Comparison of ENCODE assay signal across 3 cellular contexts in genomic region chr3:33389908-33390307, GRCh38.
TF ChIP-seq lines count a peak whose summit lies in the region.

No MANE protein-coding gene starts in this region.

TF ChIP-seq in HepG2, 621 proteins besides CTCF, POLR2A, EP300 and RAD21 (continues in another document):
- TF ChIP-seq RBAK (CRISPR knock-in tag; IDR thresholded peaks at IDR 0.05) (no peak), ZNF317 (CRISPR knock-in tag; IDR thresholded peaks at IDR 0.05) (no peak), REL (CRISPR knock-in tag; conservative IDR thresholded peaks at IDR 0.05) (no peak), HMGXB3 (CRISPR knock-in tag; IDR thresholded peaks at IDR 0.05; ENCODE audit: borderline replicate concordance) (no peak), ZKSCAN5 (CRISPR knock-in tag; IDR thresholded peaks at IDR 0.05) (no peak), ZBTB26 (CRISPR knock-in tag; IDR thresholded peaks at IDR 0.05; ENCODE audit: borderline replicate concordance) (no peak), TOPORS (CRISPR knock-in tag; IDR thresholded peaks at IDR 0.05) (no peak), TBL1XR1 (IDR thresholded peaks at IDR 0.05; ENCODE audit: borderline replicate concordance, low read length, partially characterized antibody) (no peak), ZNF850 (CRISPR knock-in tag; conservative IDR thresholded peaks at IDR 0.05) (no peak), ZNF709 (CRISPR knock-in tag; IDR thresholded peaks at IDR 0.05) (no peak), ETV5 (CRISPR knock-in tag; IDR thresholded peaks at IDR 0.05; ENCODE audit: borderline replicate concordance) (no peak), JUND (CRISPR knock-in tag; IDR thresholded peaks at IDR 0.05) (no peak), ZNF629 (CRISPR knock-in tag; conservative IDR thresholded peaks at IDR 0.05) (no peak)

TF ChIP-seq in WTC11, 78 proteins besides CTCF, POLR2A, EP300 and RAD21:
- TF ChIP-seq TP53 (CRISPR knock-in tag; IDR thresholded peaks at IDR 0.05), result no peak
- no peak for TF ChIP-seq NFYB (CRISPR knock-in tag; conservative IDR thresholded peaks at IDR 0.05; ENCODE audit: low read depth)
- TF ChIP-seq FOXP4 (CRISPR knock-in tag; IDR thresholded peaks at IDR 0.05), result no peak
- TF ChIP-seq ZNF281 (CRISPR knock-in tag; IDR thresholded peaks at IDR 0.05), result no peak
- TF ChIP-seq PREB (CRISPR knock-in tag; IDR thresholded peaks at IDR 0.05; ENCODE audit: borderline replicate concordance), result no peak
- TF ChIP-seq ZNF317 (CRISPR knock-in tag; IDR thresholded peaks at IDR 0.05; ENCODE audit: borderline replicate concordance, low read depth), result no peak
- no peak for TF ChIP-seq ZBTB43 (CRISPR knock-in tag; IDR thresholded peaks at IDR 0.05)
- no peak for TF ChIP-seq NR2C2 (CRISPR knock-in tag; IDR thresholded peaks at IDR 0.05)

TF ChIP-seq in endothelial cell of umbilical vein, 7 proteins besides CTCF, POLR2A, EP300 and RAD21:
- TF ChIP-seq GATA2 (IDR thresholded peaks at IDR 0.05; ENCODE audit: insufficient read depth, insufficient read length, low read depth, low read length), result no peak
- TF ChIP-seq POLR2AphosphoS5 (IDR thresholded peaks at IDR 0.05; ENCODE audit: insufficient read depth, low read depth, low read length), result no peak
- no peak for TF ChIP-seq MYC (IDR thresholded peaks at IDR 0.05; ENCODE audit: low read depth, low read length)
- TF ChIP-seq MAX (IDR thresholded peaks at IDR 0.05; ENCODE audit: insufficient read depth, insufficient read length), result no peak
- TF ChIP-seq FOS (IDR thresholded peaks at IDR 0.05; ENCODE audit: borderline replicate concordance, insufficient read depth, low read length), result no peak
- no peak for TF ChIP-seq EZH2 (IDR thresholded peaks at IDR 0.05; ENCODE audit: borderline replicate concordance, low read depth, low read length, severe bottlenecking)
- no peak for TF ChIP-seq JUN (IDR thresholded peaks at IDR 0.05; ENCODE audit: borderline replicate concordance, insufficient read depth, insufficient read length, low read depth)
